12 cellular contexts compared by ENCODE assay signal in genomic region chr3:5191555-5192304, GRCh38. TPM values are rescaled to one million over a fixed set of nuclear protein-coding genes. Genes with fewer than 3 reads are reported as not detected.
A peak's percentile ranks its signal among the peaks of the same experiment; 100 is the strongest.
DNase-seq lines count a peak whose midpoint lies in the region; ATAC-seq and TF ChIP-seq lines count a peak whose summit lies in the region.
"Had no signal": no experiment of that assay in that cellular context is flagged by ENCODE, and none has a peak within 500 bp of the region (broad histone marks: within the 10 kb centered on the region; RNA-seq: fewer than 3 reads in every experiment).

No MANE protein-coding gene starts in this region.

- H3K9me3 ChIP-seq in colonic mucosa: no peaks in the 10 kb centered on the region
- H3K9me3 ChIP-seq: right atrium auricular region had no signal

- no peaks in the 10 kb centered on the region for H3K27me3 ChIP-seq in colonic mucosa
- H3K27me3 ChIP-seq: right atrium auricular region had no signal

- H3K9ac ChIP-seq in colonic mucosa (ENCODE audit: low read depth in 2 of 2, low read length in 2 of 2): no peak overlapping the region

- ATAC-seq in activated CD4-positive, alpha-beta T cell treated with anti-CD3 and anti-CD28 coated beads for 36 hours: no peak
- ATAC-seq in activated T-helper 17 cell treated with anti-CD3 and anti-CD28 coated beads, Interleukin-2, amount 50 U/mL, for 72 hours (replicated peaks): no peak
- ATAC-seq: left cardiac atrium had no signal

- H3K36me3 Mint-ChIP-seq in activated CD4-positive, alpha-beta T cell treated with anti-CD3 and anti-CD28 coated beads for 36 hours (ENCODE audit: low read depth): peaks cover 79% of the 10 kb centered on the region
- H3K36me3 Mint-ChIP-seq in HFFc6 (ENCODE audit: low read depth): peaks cover 21% of the 10 kb centered on the region
- H3K36me3 Mint-ChIP-seq in activated T-helper 17 cell treated with anti-CD3 and anti-CD28 coated beads, Interleukin-2, amount 50 U/mL, for 72 hours (ENCODE audit: low read depth): peaks cover 82% of the 10 kb centered on the region
- peaks cover 11% of the 10 kb centered on the region for H3K36me3 Mint-ChIP-seq in progenitor cell of endocrine pancreas (ENCODE audit: insufficient read depth)

- no peak overlapping the region for H3K27ac ChIP-seq in colonic mucosa
- H3K27ac ChIP-seq: right atrium auricular region had no signal

- H3K4me3 ChIP-seq in colonic mucosa: no peak overlapping the region
- H3K4me3 ChIP-seq: right atrium auricular region had no signal

- peaks cover 2% of the 10 kb centered on the region for H3K9me3 Mint-ChIP-seq in activated CD4-positive, alpha-beta T cell treated with anti-CD3 and anti-CD28 coated beads for 36 hours (ENCODE audit: low read depth)
- H3K9me3 Mint-ChIP-seq in HFFc6 (no peaks in the 10 kb centered on the region), progenitor cell of endocrine pancreas (ENCODE audit: low read depth) (no peaks in the 10 kb centered on the region)
- no peaks in the 10 kb centered on the region for H3K9me3 Mint-ChIP-seq in activated T-helper 17 cell treated with anti-CD3 and anti-CD28 coated beads, Interleukin-2, amount 50 U/mL, for 72 hours

- CTCF ChIA-PET in activated CD4-positive, alpha-beta T cell treated with anti-CD3 and anti-CD28 coated beads for 36 hours (lab: Charles Lee): interaction anchor here (0.7 to 2.6 kb wide), 5 partner anchors 9 to 212 kb away, joined by 3 to 15 read pairs (median 6); partner anchors contain the start of gene BHLHE40

- DNase-seq in activated CD4-positive, alpha-beta T cell treated with anti-CD3 and anti-CD28 coated beads for 36 hours: no peak
- DNase-seq in activated CD4-positive, alpha-beta T cell treated with anti-CD3 and anti-CD28 coated beads, Interleukin-2, amount 50 U/mL, for 48 hours: no peak
- DNase-seq in HFFc6 (no peak), progenitor cell of endocrine pancreas (ENCODE audit: low spot score, unreplicated experiment) (no peak), colonic mucosa (no peak), NCI-H748 treated with DMSO at 0.1 percent for 48 hours (lab: John Stamatoyannopoulos, UW) (no peak)
- DNase-seq in activated CD8-positive, alpha-beta memory T cell treated with anti-CD3 and anti-CD28 coated beads, Interleukin-2, amount 50 U/mL, for 48 hours: no peak
- DNase-seq: anterior cingulate cortex, left cardiac atrium, NCI-H524 treated with DMSO at 0.1 percent for 48 hours had no signal

- peak overlapping the region; percentile 70 for H3K4me3 Mint-ChIP-seq in activated CD4-positive, alpha-beta T cell treated with anti-CD3 and anti-CD28 coated beads for 36 hours
- H3K4me3 Mint-ChIP-seq in HFFc6 (no peak overlapping the region), progenitor cell of endocrine pancreas (ENCODE audit: low read depth) (peak overlapping the region; percentile 6)
- peak overlapping the region; percentile 80 for H3K4me3 Mint-ChIP-seq in activated T-helper 17 cell treated with anti-CD3 and anti-CD28 coated beads, Interleukin-2, amount 50 U/mL, for 72 hours

- H3K36me3 ChIP-seq in colonic mucosa: no peaks in the 10 kb centered on the region

- peaks cover 62% of the 10 kb centered on the region for H3K4me1 Mint-ChIP-seq in activated CD4-positive, alpha-beta T cell treated with anti-CD3 and anti-CD28 coated beads for 36 hours
- H3K4me1 Mint-ChIP-seq in HFFc6 (ENCODE audit: low read depth) (peaks cover 69% of the 10 kb centered on the region), progenitor cell of endocrine pancreas (ENCODE audit: low read depth) (peaks cover 27% of the 10 kb centered on the region)
- H3K4me1 Mint-ChIP-seq in activated T-helper 17 cell treated with anti-CD3 and anti-CD28 coated beads, Interleukin-2, amount 50 U/mL, for 72 hours: peaks cover 47% of the 10 kb centered on the region

- POLR2A ChIA-PET in activated CD4-positive, alpha-beta T cell treated with anti-CD3 and anti-CD28 coated beads for 36 hours (lab: Charles Lee): interaction anchor here (3.1 to 3.5 kb wide), 2 partner anchors 68 to 213 kb away, joined by 7 to 23 read pairs; partner anchors contain the start of gene BHLHE40

- no peaks in the 10 kb centered on the region for H3K4me1 ChIP-seq in colonic mucosa

- no peaks in the 10 kb centered on the region for H3K27me3 Mint-ChIP-seq in activated CD4-positive, alpha-beta T cell treated with anti-CD3 and anti-CD28 coated beads for 36 hours
- H3K27me3 Mint-ChIP-seq in HFFc6 (ENCODE audit: insufficient read depth): no peaks in the 10 kb centered on the region
- no peaks in the 10 kb centered on the region for H3K27me3 Mint-ChIP-seq in activated T-helper 17 cell treated with anti-CD3 and anti-CD28 coated beads, Interleukin-2, amount 50 U/mL, for 72 hours
- H3K27me3 Mint-ChIP-seq in progenitor cell of endocrine pancreas: no peaks in the 10 kb centered on the region

- intact Hi-C loops in activated CD4-positive, alpha-beta T cell treated with anti-CD3 and anti-CD28 coated beads for 36 hours (cut with DNase I, micrococcal nuclease): loop anchor here (5.0 to 10.0 kb wide), 3 partner anchors 284 to 767 kb away; partner anchors contain the start of gene ITPR1 (in 1 of the 2)
- intact Hi-C loops in colonic mucosa (cut with DNase I): no loop called here

- TF ChIP-seq CTCF in HFFc6 (IDR thresholded peaks at IDR 0.05) (no peak), progenitor cell of endocrine pancreas (IDR thresholded peaks at IDR 0.05; ENCODE audit: unreplicated experiment) (no peak), colonic mucosa (IDR thresholded peaks at IDR 0.05) (no peak)

- H3K27ac Mint-ChIP-seq in activated CD4-positive, alpha-beta T cell treated with anti-CD3 and anti-CD28 coated beads for 36 hours: peak overlapping the region; percentile 98
- peak overlapping the region; percentile 0 for H3K27ac Mint-ChIP-seq in HFFc6
- peak overlapping the region; percentile 92 for H3K27ac Mint-ChIP-seq in activated T-helper 17 cell treated with anti-CD3 and anti-CD28 coated beads, Interleukin-2, amount 50 U/mL, for 72 hours
- H3K27ac Mint-ChIP-seq in progenitor cell of endocrine pancreas: peak overlapping the region; percentile 80

RNA-seq across cellular contexts. Expression of gene EDEM1, which starts 4.2 kb away (rescaled TPM):
- 100 to 1,000 TPM; 105 to 175 TPM for total RNA-seq in activated CD4-positive, alpha-beta T cell treated with anti-CD3 and anti-CD28 coated beads for 36 hours
- total RNA-seq in HFFc6 (2021; fragmentation: NEBNext Ultra II Directional; extraction: Animal tissue kit (Norgen Biotek cat#: 25700)): 10 to 100 TPM; 47.6 to 56.4 (median 52.0) TPM
- 100 to 1,000 TPM; 145 to 194 TPM for total RNA-seq in activated T-helper 17 cell treated with anti-CD3 and anti-CD28 coated beads, Interleukin-2, amount 50 U/mL, for 72 hours
- 24.1 and 25.4 TPM in 2 replicates for total RNA-seq in progenitor cell of endocrine pancreas
- total RNA-seq in colonic mucosa: 10 to 100 TPM; 38.9 to 49.7 TPM

Comparison
In these comparisons a context has a peak if more than half of its experiments do, and no peak if none do; other contexts are left out.
1. H3K27ac Mint-ChIP-seq: peak in every context shown above with its lines; median percentile 98 in activated CD4-positive, alpha-beta T cell treated with anti-CD3 and anti-CD28 coated beads for 36 hours; 92 in activated T-helper 17 cell treated with anti-CD3 and anti-CD28 coated beads, Interleukin-2, amount 50 U/mL, for 72 hours; 80 in progenitor cell of endocrine pancreas; 0 in HFFc6.